In the genomic region with DNA sequence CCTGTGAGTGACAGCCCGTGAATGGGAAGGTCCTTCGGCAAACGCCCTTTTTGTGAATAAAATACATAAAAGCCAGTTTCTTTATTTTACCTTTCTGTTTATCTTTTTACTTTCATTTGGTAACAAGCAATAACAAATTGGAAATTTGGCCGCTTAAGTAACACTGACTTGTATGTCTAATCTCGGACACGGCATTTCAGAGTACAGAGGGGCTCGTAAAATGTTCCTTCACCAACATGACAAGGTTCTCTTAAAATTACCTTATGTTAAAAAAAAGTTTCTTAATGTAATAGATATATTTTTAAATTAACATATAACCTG, we compare ENCODE assay signal across 8 cellular contexts. TPM values are rescaled to one million over a fixed set of nuclear protein-coding genes. Genes with fewer than 3 reads are reported as not detected.
DNase-seq lines count a peak whose midpoint lies in the region; ATAC-seq and TF ChIP-seq lines count a peak whose summit lies in the region.

No MANE protein-coding gene starts in this region.

- no peaks in the 10 kb centered on the region for H3K27me3 ChIP-seq in BE2C

- DNase-seq in BE2C (no peak), naive B cell (no peak), globus pallidus (ENCODE audit: low spot score) (no peak), GM19240 (ENCODE audit: insufficient read length, low spot score) (no peak)
- DNase-seq in central memory CD8-positive, alpha-beta T cell (ENCODE audit: low spot score in 2 of 2), result no peak
- DNase-seq in stimulated activated CD4-positive, alpha-beta T cell treated with anti-CD3 and anti-CD28 coated beads, Interleukin-2, amount 100 ng/mL, for 24 hours, result no peak
- no peak for DNase-seq in activated CD8-positive, alpha-beta memory T cell treated with anti-CD3 and anti-CD28 coated beads, Interleukin-2, amount 50 U/mL, for 4 hours

- H3K4me3 ChIP-seq in BE2C (ENCODE audit: low read depth, low read length), result peak overlapping the region; percentile 72

- ATAC-seq in HG03460 (IDR thresholded peaks at IDR 0.05; ENCODE audit: unreplicated experiment), result peak; percentile 1
- ATAC-seq in central memory CD8-positive, alpha-beta T cell (replicated peaks; ENCODE audit: extremely low read depth, poor library complexity, severe bottlenecking), result no peak
- ATAC-seq in naive B cell (ENCODE audit: low read depth in 2 of 2), result no peak

- H3K36me3 ChIP-seq in BE2C, result no peaks in the 10 kb centered on the region

- no peak for TF ChIP-seq CTCF in BE2C (IDR thresholded peaks at IDR 0.05; ENCODE audit: low read depth, low read length)

- H3K27ac Mint-ChIP-seq in central memory CD8-positive, alpha-beta T cell (ENCODE audit: low read depth), result peak overlapping the region; percentile 99
- peak overlapping the region; percentile 50 to 97 (median 90) for H3K27ac Mint-ChIP-seq in naive B cell

- H3K9me3 ChIP-seq in BE2C, result no peaks in the 10 kb centered on the region

- no peaks in the 10 kb centered on the region for H3K4me1 ChIP-seq in BE2C

- H3K9me3 Mint-ChIP-seq in central memory CD8-positive, alpha-beta T cell, result peaks cover 5% of the 10 kb centered on the region
- peaks cover 8 to 31% (median 18%) of the 10 kb centered on the region in 7 donors for H3K9me3 Mint-ChIP-seq in naive B cell

- peak overlapping the region; percentile 95 for H3K4me3 Mint-ChIP-seq in central memory CD8-positive, alpha-beta T cell
- peak overlapping the region; percentile 90 to 95 (median 94) for H3K4me3 Mint-ChIP-seq in naive B cell

- H3K4me1 Mint-ChIP-seq in central memory CD8-positive, alpha-beta T cell, result peaks cover 27% of the 10 kb centered on the region
- H3K4me1 Mint-ChIP-seq in naive B cell, result peaks cover 16 to 35% (median 34%) of the 10 kb centered on the region in 3 donors

- H3K27me3 Mint-ChIP-seq in central memory CD8-positive, alpha-beta T cell, result no peaks in the 10 kb centered on the region
- no peaks in the 10 kb centered on the region for H3K27me3 Mint-ChIP-seq in naive B cell

- H3K36me3 Mint-ChIP-seq in central memory CD8-positive, alpha-beta T cell (ENCODE audit: insufficient read depth), result peaks cover 12% of the 10 kb centered on the region
- peaks cover 0 to 7% of the 10 kb centered on the region in 2 donors for H3K36me3 Mint-ChIP-seq in naive B cell

RNA-seq across cellular contexts. Expression of gene NEMP2, which starts 0.6 kb away (rescaled TPM):
- 3.2 TPM for polyA plus RNA-seq in BE2C (2012; ENCODE audit: insufficient read depth, insufficient read length, low read depth)
- polyA plus RNA-seq in naive B cell (ENCODE audit: low read depth in 6 of 6), result 10 to 100 TPM in 1 of 6 donors, 1 to 10 TPM in 5; 7.1 to 18.5 (median 9.4) TPM
